ENCODE assay signal across 9 cellular contexts in the genomic region with DNA sequence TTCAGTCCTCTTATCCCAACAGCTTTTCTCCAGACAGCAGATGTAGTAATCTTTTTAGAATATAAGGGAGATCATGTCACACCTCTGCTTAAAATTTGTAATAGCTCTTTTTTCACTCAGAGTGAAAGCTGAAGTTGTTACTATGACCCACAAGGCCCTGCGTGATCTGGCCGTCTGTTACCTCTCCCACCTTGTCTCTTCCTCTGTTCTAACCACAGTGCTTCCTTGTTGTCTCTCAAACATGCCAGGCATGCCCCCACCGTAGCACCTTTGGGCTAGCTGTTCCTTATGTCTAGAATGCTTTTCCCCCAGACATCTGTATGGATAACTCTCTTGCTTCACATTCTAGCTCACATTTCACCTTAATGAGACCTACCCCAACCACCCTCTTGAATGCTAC. TPM values are rescaled to one million over a fixed set of nuclear protein-coding genes. Genes with fewer than 3 reads are reported as not detected.
DNase-seq lines count a peak whose midpoint lies in the region; ATAC-seq and TF ChIP-seq lines count a peak whose summit lies in the region.
"Had no signal": no experiment of that assay in that cellular context is flagged by ENCODE, and none has a peak within 500 bp of the region (broad histone marks: within the 10 kb centered on the region; RNA-seq: fewer than 3 reads in every experiment).

No MANE protein-coding gene starts in this region.

- H3K4me3 ChIP-seq in tibial artery (no peak overlapping the region), heart left ventricle (no peak overlapping the region)

- H3K36me3 Mint-ChIP-seq in activated T-helper 17 cell treated with anti-CD3 and anti-CD28 coated beads, Interleukin-2, amount 50 U/mL, for 72 hours (ENCODE audit: low read depth): peaks cover 94% of the 10 kb centered on the region

- H3K4me3 Mint-ChIP-seq in activated T-helper 17 cell treated with anti-CD3 and anti-CD28 coated beads, Interleukin-2, amount 50 U/mL, for 72 hours: peak overlapping the region; percentile 87

- H3K4me1 Mint-ChIP-seq in activated T-helper 17 cell treated with anti-CD3 and anti-CD28 coated beads, Interleukin-2, amount 50 U/mL, for 72 hours: peaks cover 36% of the 10 kb centered on the region

- intact Hi-C loops in tibial artery (cut with DNase I; ENCODE audit: low total_unique reads): loop anchor here (10.0 kb wide), 1 partner anchor 146 kb away; no protein-coding TSS in a partner anchor
- intact Hi-C loops in heart left ventricle (cut with DNase I): loop anchor here in 3 of 10 donors (10.0 kb wide), 3 partner anchors 54 to 154 kb away; a partner anchor contains a TSS

- H3K36me3 ChIP-seq in tibial artery (peaks cover 40 to 49% (median 45%) of the 10 kb centered on the region in 3 donors), heart left ventricle (peaks cover 0 to 64% (median 48%) of the 10 kb centered on the region in 9 donors)

- H3K27ac Mint-ChIP-seq in activated T-helper 17 cell treated with anti-CD3 and anti-CD28 coated beads, Interleukin-2, amount 50 U/mL, for 72 hours: peak overlapping the region; percentile 94

- H3K27me3 Mint-ChIP-seq in activated T-helper 17 cell treated with anti-CD3 and anti-CD28 coated beads, Interleukin-2, amount 50 U/mL, for 72 hours: no peaks in the 10 kb centered on the region

- no peak for TF ChIP-seq POLR2A in heart left ventricle (IDR thresholded peaks at IDR 0.05)

- H3K27ac ChIP-seq in tibial artery (no peak overlapping the region), heart left ventricle (peak overlapping the region in 1 of 12 donors; percentile 47)

- no peaks in the 10 kb centered on the region for H3K9me3 Mint-ChIP-seq in activated T-helper 17 cell treated with anti-CD3 and anti-CD28 coated beads, Interleukin-2, amount 50 U/mL, for 72 hours

- H3K9me3 ChIP-seq in tibial artery (no peaks in the 10 kb centered on the region), heart left ventricle (no peaks in the 10 kb centered on the region)

- peaks cover 0 to 24% (median 3%) of the 10 kb centered on the region in 4 donors for H3K4me1 ChIP-seq in tibial artery
- peaks cover 0 to 38% (median 9%) of the 10 kb centered on the region in 12 donors for H3K4me1 ChIP-seq in heart left ventricle

- peak; percentile 85 to 89 for ATAC-seq in activated CD4-positive, CD25-positive, alpha-beta regulatory T cell treated with anti-CD3 and anti-CD28 coated beads, Interleukin-2, amount 50 U/mL, for 24 hours
- ATAC-seq in HG03460 (IDR thresholded peaks at IDR 0.05; ENCODE audit: unreplicated experiment) (peak; percentile 76), heart left ventricle (no peak)
- ATAC-seq in activated T-helper 17 cell treated with anti-CD3 and anti-CD28 coated beads, Interleukin-2, amount 50 U/mL, for 72 hours (replicated peaks): peak; percentile 89

- DNase-seq in activated CD4-positive, CD25-positive, alpha-beta regulatory T cell treated with anti-CD3 and anti-CD28 coated beads, Interleukin-2, amount 50 U/mL, for 72 hours: no peak
- peak; percentile 4 for DNase-seq in stimulated activated naive CD4-positive, alpha-beta T cell treated with Interleukin-2 at 50 U/mL for 16 hours (lab: John Stamatoyannopoulos, UW)
- DNase-seq in tibial artery (no peak), heart left ventricle (no peak), NCI-H345 treated with DMSO at 0.1 percent for 48 hours (lab: John Stamatoyannopoulos, UW; ENCODE audit: unreplicated experiment) (no peak)
- DNase-seq: 8988T had no signal

- H3K27me3 ChIP-seq in tibial artery (no peaks in the 10 kb centered on the region), heart left ventricle (no peaks in the 10 kb centered on the region)

- no peak for TF ChIP-seq CTCF in tibial artery (IDR thresholded peaks at IDR 0.05)
- no peak for TF ChIP-seq CTCF in heart left ventricle (IDR thresholded peaks at IDR 0.05)

- 63 to 81% (median 67%) methylated on average over 3 of the region's 3 CpGs for WGBS in heart left ventricle, 4 donors

RNA-seq across cellular contexts. Expression of a gene that starts 6.5 kb away (rescaled TPM):
- total RNA-seq in activated T-helper 17 cell treated with anti-CD3 and anti-CD28 coated beads, Interleukin-2, amount 50 U/mL, for 72 hours: 10 to 100 TPM; 30.0 to 32.9 TPM
- total RNA-seq in heart left ventricle: 10 to 100 TPM; 15.2 to 39.9 (median 19.2) TPM
- polyA plus RNA-seq in heart left ventricle: 10 to 100 TPM in 1 of 2 donors, 1 to 10 TPM in 1; 9.6 to 20.1 TPM

RNA-seq across cellular contexts. Expression of a gene that starts 22.4 kb away (rescaled TPM):
- 1 to 10 TPM; 6.4 to 7.3 TPM for total RNA-seq in activated T-helper 17 cell treated with anti-CD3 and anti-CD28 coated beads, Interleukin-2, amount 50 U/mL, for 72 hours
- total RNA-seq in heart left ventricle: 10 to 100 TPM in 2 of 9 donors, 1 to 10 TPM in 7; 1.8 to 49.3 (median 3.7) TPM
- 1 to 10 TPM; 1.4 to 4.1 TPM for polyA plus RNA-seq in heart left ventricle

RNA-seq across cellular contexts. Expression of a gene that starts 34.8 kb away (rescaled TPM):
- total RNA-seq in activated T-helper 17 cell treated with anti-CD3 and anti-CD28 coated beads, Interleukin-2, amount 50 U/mL, for 72 hours: 1 to 10 TPM in 1 of 2 donors, under 1 TPM in 1; 0.22 to 2.6 TPM
- 1 to 10 TPM in 2 of 9 donors, under 1 TPM in 3, not detected in 4; 0.37 to 7.5 (median 0.62) TPM for total RNA-seq in heart left ventricle
- under 1 TPM; 0.47 to 0.57 TPM for polyA plus RNA-seq in heart left ventricle

RNA-seq across cellular contexts. Expression of a gene that starts 56.1 kb away (rescaled TPM):
- total RNA-seq in activated T-helper 17 cell treated with anti-CD3 and anti-CD28 coated beads, Interleukin-2, amount 50 U/mL, for 72 hours: 10 to 100 TPM; 14.3 to 15.1 TPM
- total RNA-seq in heart left ventricle: 10 to 100 TPM; 22.7 to 34.7 (median 24.9) TPM
- 10 to 100 TPM in 1 of 2 donors, 1 to 10 TPM in 1; 9.4 to 20.3 TPM for polyA plus RNA-seq in heart left ventricle

Comparison
In these comparisons a context has a peak if more than half of its experiments do, and no peak if none do; other contexts are left out.
1. ATAC-seq: peak in activated CD4-positive, CD25-positive, alpha-beta regulatory T cell treated with anti-CD3 and anti-CD28 coated beads, Interleukin-2, amount 50 U/mL, for 24 hours (2 of 2), HG03460 (single experiment) and activated T-helper 17 cell treated with anti-CD3 and anti-CD28 coated beads, Interleukin-2, amount 50 U/mL, for 72 hours (single experiment); none in heart left ventricle (0 of 4).